Comparison of ENCODE assay signal across 8 cellular contexts in the genomic region with DNA sequence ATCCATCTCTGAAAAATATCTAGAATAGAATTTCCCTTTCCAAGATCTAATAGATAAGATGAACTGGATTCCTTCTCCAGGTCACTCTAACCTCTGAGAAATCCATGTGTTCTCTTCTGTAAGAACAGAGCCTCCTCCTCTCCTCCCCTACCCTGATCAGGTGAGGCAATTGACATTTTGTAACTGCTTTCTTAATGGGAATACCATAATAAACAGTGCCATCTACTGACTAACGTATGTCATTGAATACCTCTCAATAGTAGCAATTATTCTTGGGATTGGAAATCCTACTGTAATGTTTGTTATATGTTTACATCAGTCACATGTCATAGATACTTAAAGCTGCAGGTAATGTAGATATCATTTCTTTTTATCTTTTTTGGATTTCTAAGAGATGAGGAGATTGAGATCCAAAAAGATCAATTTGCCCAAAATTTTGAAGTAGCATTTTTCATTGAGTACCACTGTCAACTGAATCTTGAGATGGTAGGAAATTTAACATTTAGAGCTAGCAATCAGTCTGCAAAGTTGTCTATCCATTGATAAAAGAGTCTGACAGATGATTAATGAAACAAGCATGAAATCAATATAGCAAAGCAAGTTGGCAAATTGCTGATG.
A peak's percentile ranks its signal among the peaks of the same experiment; 100 is the strongest.
DNase-seq lines count a peak whose midpoint lies in the region; ATAC-seq, FAIRE-seq and TF ChIP-seq lines count a peak whose summit lies in the region.

No MANE protein-coding gene starts in this region.

- peak; percentile 85 for FAIRE-seq in GM12878 (lab: Jason Lieb, UNC)

- H3K27ac ChIP-seq in GM12878 (ENCODE audit: control insufficient read depth, insufficient read depth), result no peak overlapping the region

- TF ChIP-seq RAD21 in GM12878 (IDR thresholded peaks at IDR 0.05; ENCODE audit: insufficient read depth, low read depth, low read length), result peak; percentile 60

- H3K4me3 ChIP-seq in GM12878, result no peak overlapping the region

- no peak overlapping the region for H3K4me2 ChIP-seq in GM12878 (ENCODE audit: control insufficient read depth, insufficient read depth)

- no peak overlapping the region for H2AFZ ChIP-seq in GM12878 (ENCODE audit: control insufficient read depth, low read depth, low read length)

- intact Hi-C loops in GM12878 (cut with micrococcal nuclease; ENCODE audit: unreplicated experiment), result loop anchor here (2.0 to 5.0 kb wide), 3 partner anchors 176 to 976 kb away; no protein-coding TSS in a partner anchor

- peak; percentile 95 for ATAC-seq in GM19455 (IDR thresholded peaks at IDR 0.05; ENCODE audit: unreplicated experiment)
- ATAC-seq in HG03432 (IDR thresholded peaks at IDR 0.05; ENCODE audit: unreplicated experiment), result peak; percentile 96
- ATAC-seq in GM12878, result peak; percentile 84

- DNase-seq in DMS53 (lab: John Stamatoyannopoulos, UW) (peak; percentile 76), NCI-H460 (ENCODE audit: extremely low read depth, low read depth) (peak; percentile 40), GM12878 (ENCODE audit: low read depth, low spot score) (no peak), iPS-NIHi11 (ENCODE audit: low spot score) (peak; percentile 71), superior temporal gyrus (ENCODE audit: extremely low spot score) (peak; percentile 76)
- DNase-seq in activated naive CD4-positive, alpha-beta T cell (lab: John Stamatoyannopoulos, UW), result no peak

- no TSS peak for BruUV-seq in GM12878 (replicated peaks; lab: Mats Ljungman, UMichigan)

- TF ChIP-seq POLR2A in GM12878 (IDR thresholded peaks at IDR 0.05; ENCODE audit: low read depth, low read length), result no peak

- H3K9ac ChIP-seq in GM12878 (ENCODE audit: control insufficient read depth, insufficient read depth, low read length), result no peak overlapping the region

- H4K20me1 ChIP-seq in GM12878 (ENCODE audit: control insufficient read depth, insufficient read depth), result no peaks in the 10 kb centered on the region

- H3K4me1 ChIP-seq in GM12878 (ENCODE audit: control insufficient read depth, insufficient read depth, low read length), result no peaks in the 10 kb centered on the region

- TF ChIP-seq EP300 in GM12878 (IDR thresholded peaks at IDR 0.05; ENCODE audit: borderline replicate concordance in 1 of 2, control insufficient read depth in 1 of 2, low read depth in 2 of 2, low read length in 2 of 2), result no peak

- SMC1A ChIA-PET in GM12878 (lab: Charles Lee; ENCODE audit: uncharacterized antibody, unreplicated experiment), result interaction anchor here (1.0 to 1.3 kb wide), 2 partner anchors 8 to 978 kb away, joined by 3 read pairs; no protein-coding TSS in a partner anchor

- CTCF ChIA-PET in GM12878 (lab: Yijun Ruan, JAX), result interaction anchor here (0.7 to 2.5 kb wide), 6 partner anchors 9 to 978 kb away, joined by 3 to 10 read pairs (median 4); no protein-coding TSS in a partner anchor

- H3K36me3 ChIP-seq in GM12878 (ENCODE audit: control insufficient read depth in 2 of 2, insufficient read depth in 2 of 2, low read length in 1 of 2), result no peaks in the 10 kb centered on the region

- no peaks in the 10 kb centered on the region for H3K27me3 ChIP-seq in GM12878 (replicated peaks in 1 of 2; ENCODE audit: control insufficient read depth in 2 of 2, insufficient read depth in 2 of 2, low read length in 1 of 2)

- 0% methylated on average over 1 of the region's 1 CpG for WGBS in GM12878 (ENCODE audit: insufficient coverage, insufficient replicate concordance, low lambda C conversion rate, missing lambda C conversion rate)

- no peaks in the 10 kb centered on the region for H3K9me3 ChIP-seq in GM12878 (replicated peaks; ENCODE audit: control insufficient read depth, insufficient read depth, low read length)

- peak; percentile 40 to 62 (median 46); a peak in 5 of 6 replicates for TF ChIP-seq CTCF in GM12878 (IDR thresholded peaks at IDR 0.05 in 2 of 3, conservative IDR thresholded peaks at IDR 0.05 in 1 of 3; ENCODE audit: control insufficient read depth in 2 of 3, extremely low read depth in 1 of 3, insufficient read depth in 1 of 3, low read depth in 3 of 3, low read length in 3 of 3)

- no peaks in the 10 kb centered on the region for H3K79me2 ChIP-seq in GM12878 (ENCODE audit: control insufficient read depth, insufficient read depth, low read length)

- RAD21 ChIA-PET in GM12878 (lab: Charles Lee; ENCODE audit: unreplicated experiment), result interaction anchor here (0.6 kb wide), 1 partner anchor 14 kb away, joined by 3 read pairs; no protein-coding TSS in a partner anchor

- POLR2A ChIA-PET in GM12878 (lab: Charles Lee), result no interaction called here

- in situ Hi-C loops in GM12878 (cut with MboI), result no loop called here

TF ChIP-seq in GM12878, 131 proteins besides CTCF, POLR2A, EP300 and RAD21:
- TF ChIP-seq DPF2 (IDR thresholded peaks at IDR 0.05), result no peak
- TF ChIP-seq, protein P1, sequence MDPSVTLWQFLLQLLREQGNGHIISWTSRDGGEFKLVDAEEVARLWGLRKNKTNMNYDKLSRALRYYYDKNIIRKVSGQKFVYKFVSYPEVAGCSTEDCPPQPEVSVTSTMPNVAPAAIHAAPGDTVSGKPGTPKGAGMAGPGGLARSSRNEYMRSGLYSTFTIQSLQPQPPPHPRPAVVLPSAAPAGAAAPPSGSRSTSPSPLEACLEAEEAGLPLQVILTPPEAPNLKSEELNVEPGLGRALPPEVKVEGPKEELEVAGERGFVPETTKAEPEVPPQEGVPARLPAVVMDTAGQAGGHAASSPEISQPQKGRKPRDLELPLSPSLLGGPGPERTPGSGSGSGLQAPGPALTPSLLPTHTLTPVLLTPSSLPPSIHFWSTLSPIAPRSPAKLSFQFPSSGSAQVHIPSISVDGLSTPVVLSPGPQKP (IDR thresholded peaks at IDR 0.05; ENCODE audit: low read depth, low read length), result no peak
- TF ChIP-seq SMC3 (IDR thresholded peaks at IDR 0.05; ENCODE audit: borderline replicate concordance, low read length), result peak; percentile 58; the same call in 1 of the 2 replicates
- TF ChIP-seq YY1 (IDR thresholded peaks at IDR 0.05; ENCODE audit: low read depth, low read length), result no peak
TF ChIP-seq in GM12878: peak in this region for 1.

Comparison
In these comparisons a context has a peak if more than half of its experiments do, and no peak if none do; other contexts are left out.
1. DNase-seq: peak in DMS53 (single experiment), NCI-H460 (single experiment), iPS-NIHi11 (single experiment) and superior temporal gyrus (single experiment); none in GM12878 (single experiment) and activated naive CD4-positive, alpha-beta T cell (0 of 4).
2. Peak in every context shown above with its lines, with median percentiles within 50 percentile points of each other: ATAC-seq.